ENCODE assay signal across 29 cellular contexts in genomic region chr14:36671149-36671548, GRCh38. TPM values are rescaled to one million over a fixed set of nuclear protein-coding genes. Genes with fewer than 3 reads are reported as not detected.
"Had no signal": no experiment of that assay in that cellular context is flagged by ENCODE, and none has a peak within 500 bp of the region (broad histone marks: within the 10 kb centered on the region; RNA-seq: fewer than 3 reads in every experiment).

No MANE protein-coding gene starts in this region.

- H3K27ac ChIP-seq: breast epithelium, gastrocnemius medialis, testis, vagina had no signal

- H3K27me3 ChIP-seq: testis had no signal

- H3K36me3 Mint-ChIP-seq: activated naive CD8-positive, alpha-beta T cell treated with anti-CD3 and anti-CD28 coated beads for 36 hours; mesothelial cell of epicardium had no signal

- H3K4me1 Mint-ChIP-seq: activated B cell treated with CpG ODN at 0.5 μM for 24 hours; activated CD4-positive, alpha-beta T cell treated with anti-CD3 and anti-CD28 coated beads for 36 hours; activated naive CD8-positive, alpha-beta T cell treated with anti-CD3 and anti-CD28 coated beads for 36 hours; central memory CD8-positive, alpha-beta T cell; stimulated activated naive B cell treated with anti-CD40 and anti-IgM and Interleukin-4, amounts not matched to agents 10 μg/mL and 1 μg/mL and 100 μg/mL, for 72 hours had no signal

- H3K9me3 Mint-ChIP-seq: activated B cell treated with CpG ODN at 0.5 μM for 24 hours; activated T-helper 2 cell treated with anti-CD3 and anti-CD28 coated beads, Interferon-gamma antibody, Interleukin-2, Interleukin-4, amounts not matched to agents 10 μg/mL and 5 μg/mL and 100 μg/mL, durations not matched to agents 14 hours and 24 hours and 36 hours; mesothelial cell of epicardium; stimulated activated naive B cell treated with anti-CD40 and anti-IgM and Interleukin-4, amounts not matched to agents 10 μg/mL and 1 μg/mL and 100 μg/mL, for 72 hours had no signal

- DNase-seq: activated B cell treated with CpG ODN at 0.5 μM for 24 hours; activated CD4-positive, alpha-beta T cell treated with anti-CD3 and anti-CD28 coated beads for 36 hours; activated CD4-positive, alpha-beta T cell treated with anti-CD3 and anti-CD28 coated beads, Interleukin-2, amount 50 U/mL, for 4 hours; activated CD8-positive, alpha-beta memory T cell treated with anti-CD3 and anti-CD28 coated beads for 24 hours; activated CD8-positive, alpha-beta memory T cell treated with anti-CD3 and anti-CD28 coated beads, Interleukin-2, amount 50 U/mL, for 4 hours; activated naive CD4-positive, alpha-beta T cell treated with Interleukin-2 at 50 U/mL for 16 hours; activated naive CD8-positive, alpha-beta T cell treated with anti-CD3 and anti-CD28 coated beads for 36 hours; activated T-cell treated with anti-CD3 and anti-CD28 coated beads, Interleukin-2, amount 50 U/mL, for 4 hours; effector memory CD4-positive, alpha-beta T cell; gastrocnemius medialis; head of caudate nucleus; hypothalamus; left ventricle myocardium superior; mammary epithelial cell; naive thymus-derived CD8-positive, alpha-beta T cell; retina; stimulated activated CD4-positive, alpha-beta T cell treated with anti-CD3 and anti-CD28 coated beads, Interleukin-2, amount 100 ng/mL, for 48 hours; stimulated activated CD8-positive, alpha-beta memory T cell treated with anti-CD3 and anti-CD28 coated beads, Interleukin-4, amount 100 ng/mL, for 48 hours; stimulated activated naive B cell treated with anti-CD40 and anti-IgM and Interleukin-4, amounts not matched to agents 10 μg/mL and 1 μg/mL and 100 μg/mL, for 72 hours; testis; trophoblast cell had no signal

- H3K4me1 ChIP-seq: breast epithelium, testis, vagina had no signal

- H3K4me3 ChIP-seq: breast epithelium, gastrocnemius medialis, testis, vagina had no signal

- ATAC-seq: activated CD4-positive, alpha-beta T cell treated with anti-CD3 and anti-CD28 coated beads for 36 hours; activated T-cell treated with anti-CD3 and anti-CD28 coated beads, Interleukin-2, amount 50 U/mL, for 4 hours; esophagus mucosa; gastrocnemius medialis; left ventricle myocardium superior; naive thymus-derived CD8-positive, alpha-beta T cell; stimulated activated naive B cell treated with anti-CD40 and anti-IgM and Interleukin-4, amounts not matched to agents 10 μg/mL and 1 μg/mL and 100 μg/mL, for 72 hours had no signal

- H3K9me3 ChIP-seq: breast epithelium, testis, vagina had no signal

- H3K36me3 ChIP-seq: breast epithelium, gastrocnemius medialis, vagina had no signal

- H3K4me3 Mint-ChIP-seq: activated B cell treated with CpG ODN at 0.5 μM for 24 hours; activated CD4-positive, alpha-beta T cell treated with anti-CD3 and anti-CD28 coated beads for 36 hours; activated naive CD8-positive, alpha-beta T cell treated with anti-CD3 and anti-CD28 coated beads for 36 hours; activated T-cell treated with anti-CD3 and anti-CD28 coated beads, Interleukin-2, amount 50 U/mL, for 4 hours; central memory CD8-positive, alpha-beta T cell; mesothelial cell of epicardium; naive thymus-derived CD8-positive, alpha-beta T cell; stimulated activated naive B cell treated with anti-CD40 and anti-IgM and Interleukin-4, amounts not matched to agents 10 μg/mL and 1 μg/mL and 100 μg/mL, for 72 hours had no signal

- H3K27ac Mint-ChIP-seq: activated B cell treated with CpG ODN at 0.5 μM for 24 hours; activated CD4-positive, alpha-beta T cell treated with anti-CD3 and anti-CD28 coated beads for 36 hours; activated naive CD8-positive, alpha-beta T cell treated with anti-CD3 and anti-CD28 coated beads for 36 hours; activated T-helper 2 cell treated with anti-CD3 and anti-CD28 coated beads, Interferon-gamma antibody, Interleukin-2, Interleukin-4, amounts not matched to agents 10 μg/mL and 5 μg/mL and 100 μg/mL, durations not matched to agents 14 hours and 24 hours and 36 hours; mesothelial cell of epicardium; naive thymus-derived CD8-positive, alpha-beta T cell; progenitor cell of endocrine pancreas; stimulated activated naive B cell treated with anti-CD40 and anti-IgM and Interleukin-4, amounts not matched to agents 10 μg/mL and 1 μg/mL and 100 μg/mL, for 72 hours had no signal

RNA-seq across cellular contexts. Expression of gene PAX9, which starts 9.5 kb away (rescaled TPM):
- total RNA-seq: activated B cell treated with CpG ODN at 0.5 μM for 24 hours; activated CD4-positive, alpha-beta T cell treated with anti-CD3 and anti-CD28 coated beads for 36 hours; activated naive CD8-positive, alpha-beta T cell treated with anti-CD3 and anti-CD28 coated beads for 36 hours; activated T-helper 2 cell treated with anti-CD3 and anti-CD28 coated beads, Interferon-gamma antibody, Interleukin-2, Interleukin-4, amounts not matched to agents 10 μg/mL and 5 μg/mL and 100 μg/mL, durations not matched to agents 14 hours and 24 hours and 36 hours; dermis microvascular lymphatic vessel endothelial cell; gastrocnemius medialis; left ventricle myocardium superior; mesothelial cell of epicardium; naive thymus-derived CD8-positive, alpha-beta T cell had no signal
